In genomic region chr16:17356243-17356933, GRCh38 we compare ENCODE assay signal across 15 cellular contexts.
"Had no signal": no experiment of that assay in that cellular context is flagged by ENCODE, and none has a peak within 500 bp of the region (broad histone marks: within the 10 kb centered on the region; RNA-seq: fewer than 3 reads in every experiment).

No MANE protein-coding gene starts in this region.

- H3K27ac Mint-ChIP-seq: activated T-helper 1 cell treated with anti-CD3 and anti-CD28 coated beads, Interleukin-12 subunit alpha, Interleukin-12 subunit beta, Interleukin-2, Interleukin-4 antibody, amounts not matched to agents 30 ng/mL and 10 ng/mL and 1 ng/mL, durations not matched to agents 14 hours and 24 hours and 36 hours; endodermal cell; memory B cell; nephron progenitor cell had no signal

- H3K4me1 ChIP-seq: gastrocnemius medialis had no signal

- H3K4me3 ChIP-seq: ascending aorta, dorsolateral prefrontal cortex, gastrocnemius medialis, heart right ventricle had no signal

- H3K27me3 ChIP-seq: ascending aorta, dorsolateral prefrontal cortex, gastrocnemius medialis, heart right ventricle had no signal

- H3K27ac ChIP-seq: ascending aorta, dorsolateral prefrontal cortex, gastrocnemius medialis, heart right ventricle had no signal

- H3K27me3 Mint-ChIP-seq: memory B cell had no signal

- ATAC-seq: gastrocnemius medialis, heart right ventricle, left ventricle myocardium superior had no signal

- H3K9me3 Mint-ChIP-seq: activated T-helper 1 cell treated with anti-CD3 and anti-CD28 coated beads, Interleukin-12 subunit alpha, Interleukin-12 subunit beta, Interleukin-2, Interleukin-4 antibody, amounts not matched to agents 30 ng/mL and 10 ng/mL and 1 ng/mL, durations not matched to agents 14 hours and 24 hours and 36 hours; endodermal cell; memory B cell; nephron progenitor cell had no signal

- H3K36me3 ChIP-seq: ascending aorta, gastrocnemius medialis, heart right ventricle had no signal

- H3K9me3 ChIP-seq: ascending aorta, gastrocnemius medialis, heart right ventricle had no signal

- DNase-seq: activated CD4-positive, alpha-beta T cell treated with anti-CD3 and anti-CD28 coated beads, Interleukin-2, amount 50 U/mL, for 1 hour; activated naive CD4-positive, alpha-beta T cell treated with Interleukin-2 at 50 U/mL for 16 hours; dorsolateral prefrontal cortex; endodermal cell; gastrocnemius medialis; heart right ventricle; left ventricle myocardium superior; nephron progenitor cell; stimulated activated CD4-positive, alpha-beta T cell treated with anti-CD3 and anti-CD28 coated beads, Interleukin-2, amount 100 ng/mL, for 48 hours; stimulated activated naive CD4-positive, alpha-beta T cell treated with Interleukin-2 at 50 U/mL for 16 hours; substantia nigra; trophoblast cell had no signal

- H3K4me3 Mint-ChIP-seq: activated T-helper 1 cell treated with anti-CD3 and anti-CD28 coated beads, Interleukin-12 subunit alpha, Interleukin-12 subunit beta, Interleukin-2, Interleukin-4 antibody, amounts not matched to agents 30 ng/mL and 10 ng/mL and 1 ng/mL, durations not matched to agents 14 hours and 24 hours and 36 hours; endodermal cell; memory B cell; nephron progenitor cell had no signal
